In the genomic region with DNA sequence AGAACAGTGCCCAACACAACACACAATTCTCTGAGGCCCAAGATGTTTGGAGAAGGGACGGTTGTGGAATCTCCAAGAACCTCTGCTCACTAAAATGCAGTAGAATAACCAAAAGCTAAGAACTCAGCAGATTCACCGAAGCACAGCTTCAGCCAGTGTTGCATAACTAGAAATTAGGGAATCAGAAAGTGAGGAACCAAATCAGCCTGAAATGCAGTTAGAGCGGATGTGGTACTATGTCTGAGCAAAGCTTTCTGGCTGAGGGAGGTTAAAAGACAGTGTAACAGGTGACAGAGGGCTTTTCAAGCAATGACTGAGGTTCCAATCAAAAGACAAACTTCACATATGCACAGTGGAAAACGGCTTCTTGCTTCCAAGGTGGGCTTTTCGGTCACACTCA, we compare ENCODE assay signal across 1 cellular context.
TF ChIP-seq lines count a peak whose summit lies in the region.

No MANE protein-coding gene starts in this region.

TF ChIP-seq in GM23338, 12 proteins besides CTCF, POLR2A, EP300 and RAD21 (continued from another document):
- TF ChIP-seq, protein P1, sequence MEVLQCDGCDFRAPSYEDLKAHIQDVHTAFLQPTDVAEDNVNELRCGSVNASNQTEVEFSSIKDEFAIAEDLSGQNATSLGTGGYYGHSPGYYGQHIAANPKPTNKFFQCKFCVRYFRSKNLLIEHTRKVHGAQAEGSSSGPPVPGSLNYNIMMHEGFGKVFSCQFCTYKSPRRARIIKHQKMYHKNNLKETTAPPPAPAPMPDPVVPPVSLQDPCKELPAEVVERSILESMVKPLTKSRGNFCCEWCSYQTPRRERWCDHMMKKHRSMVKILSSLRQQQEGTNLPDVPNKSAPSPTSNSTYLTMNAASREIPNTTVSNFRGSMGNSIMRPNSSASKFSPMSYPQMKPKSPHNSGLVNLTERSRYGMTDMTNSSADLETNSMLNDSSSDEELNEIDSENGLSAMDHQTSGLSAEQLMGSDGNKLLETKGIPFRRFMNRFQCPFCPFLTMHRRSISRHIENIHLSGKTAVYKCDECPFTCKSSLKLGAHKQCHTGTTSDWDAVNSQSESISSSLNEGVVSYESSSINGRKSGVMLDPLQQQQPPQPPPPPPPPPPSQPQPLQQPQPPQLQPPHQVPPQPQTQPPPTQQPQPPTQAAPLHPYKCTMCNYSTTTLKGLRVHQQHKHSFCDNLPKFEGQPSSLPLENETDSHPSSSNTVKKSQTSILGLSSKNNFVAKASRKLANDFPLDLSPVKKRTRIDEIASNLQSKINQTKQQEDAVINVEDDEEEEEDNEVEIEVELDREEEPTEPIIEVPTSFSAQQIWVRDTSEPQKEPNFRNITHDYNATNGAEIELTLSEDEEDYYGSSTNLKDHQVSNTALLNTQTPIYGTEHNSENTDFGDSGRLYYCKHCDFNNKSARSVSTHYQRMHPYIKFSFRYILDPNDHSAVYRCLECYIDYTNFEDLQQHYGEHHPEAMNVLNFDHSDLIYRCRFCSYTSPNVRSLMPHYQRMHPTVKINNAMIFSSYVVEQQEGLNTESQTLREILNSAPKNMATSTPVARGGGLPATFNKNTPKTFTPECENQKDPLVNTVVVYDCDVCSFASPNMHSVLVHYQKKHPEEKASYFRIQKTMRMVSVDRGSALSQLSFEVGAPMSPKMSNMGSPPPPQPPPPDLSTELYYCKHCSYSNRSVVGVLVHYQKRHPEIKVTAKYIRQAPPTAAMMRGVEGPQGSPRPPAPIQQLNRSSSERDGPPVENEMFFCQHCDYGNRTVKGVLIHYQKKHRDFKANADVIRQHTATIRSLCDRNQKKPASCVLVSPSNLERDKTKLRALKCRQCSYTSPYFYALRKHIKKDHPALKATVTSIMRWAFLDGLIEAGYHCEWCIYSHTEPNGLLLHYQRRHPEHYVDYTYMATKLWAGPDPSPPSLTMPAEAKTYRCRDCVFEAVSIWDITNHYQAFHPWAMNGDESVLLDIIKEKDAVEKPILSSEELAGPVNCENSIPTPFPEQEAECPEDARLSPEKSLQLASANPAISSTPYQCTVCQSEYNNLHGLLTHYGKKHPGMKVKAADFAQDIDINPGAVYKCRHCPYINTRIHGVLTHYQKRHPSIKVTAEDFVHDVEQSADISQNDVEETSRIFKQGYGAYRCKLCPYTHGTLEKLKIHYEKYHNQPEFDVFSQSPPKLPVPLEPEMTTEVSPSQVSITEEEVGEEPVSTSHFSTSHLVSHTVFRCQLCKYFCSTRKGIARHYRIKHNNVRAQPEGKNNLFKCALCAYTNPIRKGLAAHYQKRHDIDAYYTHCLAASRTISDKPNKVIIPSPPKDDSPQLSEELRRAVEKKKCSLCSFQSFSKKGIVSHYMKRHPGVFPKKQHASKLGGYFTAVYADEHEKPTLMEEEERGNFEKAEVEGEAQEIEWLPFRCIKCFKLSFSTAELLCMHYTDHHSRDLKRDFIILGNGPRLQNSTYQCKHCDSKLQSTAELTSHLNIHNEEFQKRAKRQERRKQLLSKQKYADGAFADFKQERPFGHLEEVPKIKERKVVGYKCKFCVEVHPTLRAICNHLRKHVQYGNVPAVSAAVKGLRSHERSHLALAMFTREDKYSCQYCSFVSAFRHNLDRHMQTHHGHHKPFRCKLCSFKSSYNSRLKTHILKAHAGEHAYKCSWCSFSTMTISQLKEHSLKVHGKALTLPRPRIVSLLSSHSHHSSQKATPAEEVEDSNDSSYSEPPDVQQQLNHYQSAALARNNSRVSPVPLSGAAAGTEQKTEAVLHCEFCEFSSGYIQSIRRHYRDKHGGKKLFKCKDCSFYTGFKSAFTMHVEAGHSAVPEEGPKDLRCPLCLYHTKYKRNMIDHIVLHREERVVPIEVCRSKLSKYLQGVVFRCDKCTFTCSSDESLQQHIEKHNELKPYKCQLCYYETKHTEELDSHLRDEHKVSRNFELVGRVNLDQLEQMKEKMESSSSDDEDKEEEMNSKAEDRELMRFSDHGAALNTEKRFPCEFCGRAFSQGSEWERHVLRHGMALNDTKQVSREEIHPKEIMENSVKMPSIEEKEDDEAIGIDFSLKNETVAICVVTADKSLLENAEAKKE (CRISPR knock-in tag; IDR thresholded peaks at IDR 0.05): no peak
- no peak for TF ChIP-seq EZH2 (IDR thresholded peaks at IDR 0.05; ENCODE audit: low read depth, unreplicated experiment)
- TF ChIP-seq STAT1 (IDR thresholded peaks at IDR 0.05; ENCODE audit: unreplicated experiment): no peak
- TF ChIP-seq JUNB (IDR thresholded peaks at IDR 0.05; ENCODE audit: unreplicated experiment): no peak
- TF ChIP-seq, protein P2, sequence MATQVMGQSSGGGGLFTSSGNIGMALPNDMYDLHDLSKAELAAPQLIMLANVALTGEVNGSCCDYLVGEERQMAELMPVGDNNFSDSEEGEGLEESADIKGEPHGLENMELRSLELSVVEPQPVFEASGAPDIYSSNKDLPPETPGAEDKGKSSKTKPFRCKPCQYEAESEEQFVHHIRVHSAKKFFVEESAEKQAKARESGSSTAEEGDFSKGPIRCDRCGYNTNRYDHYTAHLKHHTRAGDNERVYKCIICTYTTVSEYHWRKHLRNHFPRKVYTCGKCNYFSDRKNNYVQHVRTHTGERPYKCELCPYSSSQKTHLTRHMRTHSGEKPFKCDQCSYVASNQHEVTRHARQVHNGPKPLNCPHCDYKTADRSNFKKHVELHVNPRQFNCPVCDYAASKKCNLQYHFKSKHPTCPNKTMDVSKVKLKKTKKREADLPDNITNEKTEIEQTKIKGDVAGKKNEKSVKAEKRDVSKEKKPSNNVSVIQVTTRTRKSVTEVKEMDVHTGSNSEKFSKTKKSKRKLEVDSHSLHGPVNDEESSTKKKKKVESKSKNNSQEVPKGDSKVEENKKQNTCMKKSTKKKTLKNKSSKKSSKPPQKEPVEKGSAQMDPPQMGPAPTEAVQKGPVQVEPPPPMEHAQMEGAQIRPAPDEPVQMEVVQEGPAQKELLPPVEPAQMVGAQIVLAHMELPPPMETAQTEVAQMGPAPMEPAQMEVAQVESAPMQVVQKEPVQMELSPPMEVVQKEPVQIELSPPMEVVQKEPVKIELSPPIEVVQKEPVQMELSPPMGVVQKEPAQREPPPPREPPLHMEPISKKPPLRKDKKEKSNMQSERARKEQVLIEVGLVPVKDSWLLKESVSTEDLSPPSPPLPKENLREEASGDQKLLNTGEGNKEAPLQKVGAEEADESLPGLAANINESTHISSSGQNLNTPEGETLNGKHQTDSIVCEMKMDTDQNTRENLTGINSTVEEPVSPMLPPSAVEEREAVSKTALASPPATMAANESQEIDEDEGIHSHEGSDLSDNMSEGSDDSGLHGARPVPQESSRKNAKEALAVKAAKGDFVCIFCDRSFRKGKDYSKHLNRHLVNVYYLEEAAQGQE (IDR thresholded peaks at IDR 0.05; ENCODE audit: unreplicated experiment): no peak
- no peak for TF ChIP-seq EZH2phosphoT487 (IDR thresholded peaks at IDR 0.05; ENCODE audit: unreplicated experiment)
- no peak for TF ChIP-seq ZNF114 (CRISPR knock-in tag; IDR thresholded peaks at IDR 0.05)
- TF ChIP-seq NANOG (IDR thresholded peaks at IDR 0.05; ENCODE audit: borderline replicate concordance): no peak
